9 cellular contexts compared by ENCODE assay signal in the genomic region with DNA sequence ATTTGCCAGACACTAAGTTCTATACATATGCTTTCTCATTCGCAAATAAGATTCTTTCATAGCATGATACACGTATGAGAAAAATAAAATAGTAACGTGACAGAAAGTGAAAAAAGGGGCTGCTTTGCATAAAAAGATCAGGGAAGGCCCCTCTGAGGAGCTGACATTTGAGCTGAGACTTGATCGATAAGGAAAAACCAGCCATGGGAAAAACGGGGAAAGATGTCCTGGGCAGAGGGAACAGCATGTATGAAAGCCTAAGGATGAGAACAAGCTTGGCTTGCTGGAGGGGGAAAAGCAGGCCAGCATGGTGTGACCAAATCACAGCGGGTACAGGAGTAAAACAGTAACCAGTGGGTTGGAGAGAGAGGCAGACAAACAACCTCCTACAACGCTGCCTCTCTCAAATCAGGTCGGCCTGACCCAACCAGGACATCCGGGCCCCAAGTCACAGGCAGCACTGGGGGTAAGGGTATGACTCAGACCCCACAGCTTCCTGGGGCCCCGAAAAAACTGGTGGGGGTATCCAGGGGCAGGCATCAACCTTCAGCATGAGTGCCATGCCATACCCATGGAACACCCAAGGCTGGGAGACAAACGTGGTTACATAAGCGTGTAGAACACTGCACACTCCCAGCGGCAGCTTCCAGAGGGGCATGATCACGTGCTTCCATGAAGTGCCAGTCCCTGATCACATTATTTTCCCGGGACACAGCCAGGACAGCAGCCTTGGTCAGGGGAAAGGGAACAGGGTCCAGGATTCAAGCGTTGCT. TPM values are rescaled to one million over a fixed set of nuclear protein-coding genes. Genes with fewer than 3 reads are reported as not detected.
A peak's percentile ranks its signal among the peaks of the same experiment; 100 is the strongest.
DNase-seq lines count a peak whose midpoint lies in the region; ATAC-seq and TF ChIP-seq lines count a peak whose summit lies in the region.
"Had no signal": no experiment of that assay in that cellular context is flagged by ENCODE, and none has a peak within 500 bp of the region (broad histone marks: within the 10 kb centered on the region; RNA-seq: fewer than 3 reads in every experiment).

No MANE protein-coding gene starts in this region.

- no peaks in the 10 kb centered on the region for H3K27me3 Mint-ChIP-seq in activated naive CD4-positive, alpha-beta T cell treated with anti-CD3 and anti-CD28 coated beads, Interleukin-2, amount 50 U/mL, for 24 hours
- no peaks in the 10 kb centered on the region for H3K27me3 Mint-ChIP-seq in progenitor cell of endocrine pancreas

- no peaks in the 10 kb centered on the region for H3K27me3 ChIP-seq in Peyer's patch

- peak overlapping the region; percentile 88; the same call in 1 of the 2 replicates for H3K4me3 ChIP-seq in GM08714 (ENCODE audit: low read length)
- H3K4me3 ChIP-seq in Peyer's patch = peak overlapping the region in 3 of 4 donors; percentile 82 to 93 (median 83)

- peak overlapping the region; percentile 98 for H3K27ac Mint-ChIP-seq in activated naive CD4-positive, alpha-beta T cell treated with anti-CD3 and anti-CD28 coated beads, Interleukin-2, amount 50 U/mL, for 24 hours
- peak overlapping the region; percentile 23 for H3K27ac Mint-ChIP-seq in progenitor cell of endocrine pancreas

- H3K4me1 Mint-ChIP-seq in activated naive CD4-positive, alpha-beta T cell treated with anti-CD3 and anti-CD28 coated beads, Interleukin-2, amount 50 U/mL, for 24 hours = peaks cover 76% of the 10 kb centered on the region
- H3K4me1 Mint-ChIP-seq in progenitor cell of endocrine pancreas (ENCODE audit: low read depth) = peaks cover 21% of the 10 kb centered on the region

- TF ChIP-seq POLR2A in Peyer's patch (IDR thresholded peaks at IDR 0.05) = no peak

- H3K36me3 ChIP-seq in Peyer's patch = peaks cover 0 to 10% (median 0%) of the 10 kb centered on the region in 3 donors

- peaks cover 0 to 70% (median 32%) of the 10 kb centered on the region in 4 donors for H3K4me1 ChIP-seq in Peyer's patch

- TF ChIP-seq CTCF in Peyer's patch (IDR thresholded peaks at IDR 0.05) (no peak), progenitor cell of endocrine pancreas (IDR thresholded peaks at IDR 0.05; ENCODE audit: unreplicated experiment) (no peak)

- H3K27ac ChIP-seq in Peyer's patch (peak overlapping the region; percentile 30 to 100 (median 50)), substantia nigra (ENCODE audit: low read depth, low read length, poor library complexity, severe bottlenecking) (no peak overlapping the region)

- peaks cover 23% of the 10 kb centered on the region for H3K36me3 Mint-ChIP-seq in activated naive CD4-positive, alpha-beta T cell treated with anti-CD3 and anti-CD28 coated beads, Interleukin-2, amount 50 U/mL, for 24 hours
- peaks cover 1% of the 10 kb centered on the region for H3K36me3 Mint-ChIP-seq in progenitor cell of endocrine pancreas (ENCODE audit: insufficient read depth)

- H3K9me3 Mint-ChIP-seq in activated naive CD4-positive, alpha-beta T cell treated with anti-CD3 and anti-CD28 coated beads, Interleukin-2, amount 50 U/mL, for 24 hours = no peaks in the 10 kb centered on the region
- H3K9me3 Mint-ChIP-seq in progenitor cell of endocrine pancreas (ENCODE audit: low read depth) = no peaks in the 10 kb centered on the region

- peak; percentile 46 to 79 (median 71) for DNase-seq in Peyer's patch
- no peak for DNase-seq in progenitor cell of endocrine pancreas (ENCODE audit: low spot score, unreplicated experiment)
- DNase-seq in superior temporal gyrus (ENCODE audit: extremely low spot score) = no peak
- DNase-seq in substantia nigra (lab: John Stamatoyannopoulos, UW) = no peak
- no peak for DNase-seq in NCI-H2029 (lab: John Stamatoyannopoulos, UW)

- peak overlapping the region; percentile 86 for H3K4me3 Mint-ChIP-seq in activated naive CD4-positive, alpha-beta T cell treated with anti-CD3 and anti-CD28 coated beads, Interleukin-2, amount 50 U/mL, for 24 hours
- peak overlapping the region; percentile 55 for H3K4me3 Mint-ChIP-seq in progenitor cell of endocrine pancreas (ENCODE audit: low read depth)

- H3K9me3 ChIP-seq in Peyer's patch = no peaks in the 10 kb centered on the region

- peak; percentile 52 for ATAC-seq in GM21723 (IDR thresholded peaks at IDR 0.05; ENCODE audit: unreplicated experiment)
- ATAC-seq: HCT116 had no signal

RNA-seq across cellular contexts. Expression of a gene that starts 2.2 kb away (rescaled TPM):
- total RNA-seq in Peyer's patch = 100 to 1,000 TPM; 191 to 352 (median 266) TPM
- 53.8 and 55.0 TPM in 2 replicates for total RNA-seq in progenitor cell of endocrine pancreas

RNA-seq across cellular contexts. Expression of a gene that starts 58.3 kb away (rescaled TPM):
- total RNA-seq in Peyer's patch = 100 to 1,000 TPM; 143 to 690 (median 479) TPM
- total RNA-seq in progenitor cell of endocrine pancreas = 28.2 and 34.1 TPM in 2 replicates

Comparison
In these comparisons a context has a peak if more than half of its experiments do, and no peak if none do; other contexts are left out.
1. DNase-seq: peak in Peyer's patch (3 of 3); none in progenitor cell of endocrine pancreas (single experiment), superior temporal gyrus (single experiment), substantia nigra (0 of 49) and NCI-H2029 (single experiment).